ENCODE assay signal across 22 cellular contexts in the genomic region with DNA sequence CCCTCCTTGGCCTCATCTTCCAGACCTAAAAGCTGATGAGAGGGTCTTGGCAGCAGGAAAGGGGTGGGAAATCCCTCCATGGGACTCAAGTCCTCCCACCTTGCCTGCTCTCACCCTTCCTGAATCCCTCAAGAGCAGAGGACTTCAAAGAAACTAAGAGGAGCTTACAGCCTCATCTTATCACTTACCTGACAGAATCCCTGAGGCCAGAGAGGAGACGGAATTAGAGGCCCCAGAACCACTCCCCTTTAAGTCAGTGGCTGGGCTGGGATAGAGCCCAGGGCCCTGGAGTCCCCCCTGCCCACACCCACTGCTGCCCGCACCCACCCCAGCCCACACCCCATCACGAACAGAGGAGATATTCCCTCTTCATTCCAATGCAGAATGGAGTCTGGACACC. TPM values are rescaled to one million over a fixed set of nuclear protein-coding genes. Genes with fewer than 3 reads are reported as not detected.
DNase-seq lines count a peak whose midpoint lies in the region; ATAC-seq and TF ChIP-seq lines count a peak whose summit lies in the region.
"Had no signal": no experiment of that assay in that cellular context is flagged by ENCODE, and none has a peak within 500 bp of the region (broad histone marks: within the 10 kb centered on the region; RNA-seq: fewer than 3 reads in every experiment).

No MANE protein-coding gene starts in this region.

- H3K4me2 ChIP-seq in SK-N-SH = peak overlapping the region; percentile 60; the same call in 1 of the 2 replicates

- H3K9me2 ChIP-seq in SK-N-SH = no peaks in the 10 kb centered on the region

- H3K79me2 ChIP-seq in SK-N-SH (ENCODE audit: insufficient read depth) = peaks cover 11% of the 10 kb centered on the region; the same call in 1 of the 2 replicates

- ATAC-seq in SK-N-SH treated with all-trans-retinoic acid at 6 μM for 48 hours (no peak; the same call in 1 of the 3 replicates), RWPE2 (ENCODE audit: low read depth) (no peak), GM18873 (IDR thresholded peaks at IDR 0.05; ENCODE audit: low FRiP score, unreplicated experiment) (no peak)
- no peak for ATAC-seq in stimulated activated effector memory CD8-positive, alpha-beta T cell treated with anti-CD3 and anti-CD28 coated beads, Interleukin-12 subunit alpha, Interleukin-12 subunit beta, amount 100 ng/mL, for 72 hours
- no peak for ATAC-seq in activated T-cell treated with anti-CD3 and anti-CD28 coated beads, Interleukin-2, amount 50 U/mL, for 4 hours
- ATAC-seq: CD8-positive, alpha-beta T cell; stimulated activated naive CD8-positive, alpha-beta T cell treated with anti-CD3 and anti-CD28 coated beads, Interleukin-15, Interleukin-2, amounts not matched to agents 100 U/mL and 50 U/mL, for 24 hours had no signal

- TF ChIP-seq CTCF in SK-N-SH (IDR thresholded peaks at IDR 0.05) (no peak), RWPE2 (IDR thresholded peaks at IDR 0.05; ENCODE audit: poor library complexity, severe bottlenecking) (no peak), glutamatergic neuron (IDR thresholded peaks at IDR 0.05; ENCODE audit: partially characterized antibody, unreplicated experiment) (no peak)

- no peaks in the 10 kb centered on the region for H3K9me3 ChIP-seq in SK-N-SH
- no peaks in the 10 kb centered on the region for H3K9me3 ChIP-seq in RWPE2 (ENCODE audit: severe bottlenecking)
- H3K9me3 ChIP-seq: breast epithelium, spleen had no signal

- peak overlapping the region; percentile 85 to 91 for H3K27ac ChIP-seq in SK-N-SH (ENCODE audit: low read depth in 2 of 2, low read length in 1 of 2)
- peak overlapping the region; percentile 75 for H3K27ac ChIP-seq in RWPE2 (ENCODE audit: poor library complexity, severe bottlenecking)
- H3K27ac ChIP-seq: 22Rv1 had no signal

- H3K36me3 Mint-ChIP-seq in glutamatergic neuron (ENCODE audit: unreplicated experiment) = peaks cover 5% of the 10 kb centered on the region
- H3K36me3 Mint-ChIP-seq in stimulated activated effector memory CD8-positive, alpha-beta T cell treated with anti-CD3 and anti-CD28 coated beads, Interleukin-12 subunit alpha, Interleukin-12 subunit beta, amount 100 ng/mL, for 72 hours = no peaks in the 10 kb centered on the region
- H3K36me3 Mint-ChIP-seq in activated T-cell treated with anti-CD3 and anti-CD28 coated beads, Interleukin-2, amount 50 U/mL, for 4 hours (ENCODE audit: insufficient read depth) = no peaks in the 10 kb centered on the region
- H3K36me3 Mint-ChIP-seq: CD8-positive, alpha-beta T cell; memory B cell had no signal

- CTCF ChIA-PET in SK-N-SH (lab: Yijun Ruan, JAX) = interaction anchor here (0.8 to 3.2 kb wide), 6 partner anchors 14 to 108 kb away, joined by 3 to 8 read pairs (median 3); no protein-coding TSS in a partner anchor

- H3K27ac Mint-ChIP-seq in glutamatergic neuron (ENCODE audit: unreplicated experiment) = peak overlapping the region; percentile 28
- peak overlapping the region; percentile 76 for H3K27ac Mint-ChIP-seq in stimulated activated effector memory CD8-positive, alpha-beta T cell treated with anti-CD3 and anti-CD28 coated beads, Interleukin-12 subunit alpha, Interleukin-12 subunit beta, amount 100 ng/mL, for 72 hours
- H3K27ac Mint-ChIP-seq: activated naive CD4-positive, alpha-beta T cell treated with anti-CD3 and anti-CD28 coated beads for 36 hours; CD8-positive, alpha-beta T cell; memory B cell had no signal

- H2AFZ ChIP-seq in SK-N-SH (ENCODE audit: low read depth) = no peak overlapping the region

- H3K36me3 ChIP-seq in SK-N-SH (replicated peaks in 1 of 2; ENCODE audit: control insufficient read depth in 1 of 2, insufficient read depth in 2 of 2, low read length in 1 of 2) = no peaks in the 10 kb centered on the region
- H3K36me3 ChIP-seq in RWPE2 (ENCODE audit: low read depth) = no peaks in the 10 kb centered on the region
- H3K36me3 ChIP-seq: breast epithelium, spleen had no signal

- peaks cover 48% of the 10 kb centered on the region for H3K4me1 Mint-ChIP-seq in glutamatergic neuron (ENCODE audit: low read depth, unreplicated experiment)
- H3K4me1 Mint-ChIP-seq in stimulated activated effector memory CD8-positive, alpha-beta T cell treated with anti-CD3 and anti-CD28 coated beads, Interleukin-12 subunit alpha, Interleukin-12 subunit beta, amount 100 ng/mL, for 72 hours = peaks cover 26% of the 10 kb centered on the region
- H3K4me1 Mint-ChIP-seq in activated T-cell treated with anti-CD3 and anti-CD28 coated beads, Interleukin-2, amount 50 U/mL, for 4 hours (ENCODE audit: low read depth) = peaks cover 20% of the 10 kb centered on the region

- peak overlapping the region; percentile 49 for H3K4me3 Mint-ChIP-seq in glutamatergic neuron (ENCODE audit: unreplicated experiment)
- no peak overlapping the region for H3K4me3 Mint-ChIP-seq in stimulated activated effector memory CD8-positive, alpha-beta T cell treated with anti-CD3 and anti-CD28 coated beads, Interleukin-12 subunit alpha, Interleukin-12 subunit beta, amount 100 ng/mL, for 72 hours
- H3K4me3 Mint-ChIP-seq in activated T-cell treated with anti-CD3 and anti-CD28 coated beads, Interleukin-2, amount 50 U/mL, for 4 hours = no peak overlapping the region
- H3K4me3 Mint-ChIP-seq: activated naive CD4-positive, alpha-beta T cell treated with anti-CD3 and anti-CD28 coated beads for 36 hours; CD8-positive, alpha-beta T cell; memory B cell had no signal

- POLR2A ChIA-PET in SK-N-SH (lab: Yijun Ruan, JAX) = interaction anchor here (0.6 kb wide), 1 partner anchor 699 kb away, joined by 4 read pairs; no protein-coding TSS in a partner anchor

- peaks cover 43 to 86% of the 10 kb centered on the region in 2 experiments for H3K4me1 ChIP-seq in SK-N-SH (ENCODE audit: control insufficient read depth in 1 of 2, insufficient read depth in 2 of 2, low read depth in 1 of 2, low read length in 1 of 2)
- H3K4me1 ChIP-seq in RWPE2 (ENCODE audit: insufficient read depth, poor library complexity, severe bottlenecking) = peaks cover 20% of the 10 kb centered on the region
- H3K4me1 ChIP-seq: breast epithelium had no signal

- peaks cover 23% of the 10 kb centered on the region for H3F3A ChIP-seq in SK-N-SH (replicated peaks; ENCODE audit: insufficient read depth)

- peaks cover 10% of the 10 kb centered on the region for H3K27me3 Mint-ChIP-seq in glutamatergic neuron (ENCODE audit: unreplicated experiment)
- H3K27me3 Mint-ChIP-seq in activated T-cell treated with anti-CD3 and anti-CD28 coated beads, Interleukin-2, amount 50 U/mL, for 4 hours (ENCODE audit: low read depth) = no peaks in the 10 kb centered on the region

- no peaks in the 10 kb centered on the region for H4K20me1 ChIP-seq in SK-N-SH (ENCODE audit: insufficient read depth)

- H3K9ac ChIP-seq in SK-N-SH = peak overlapping the region; percentile 71

- H3K9me3 Mint-ChIP-seq in glutamatergic neuron (ENCODE audit: unreplicated experiment) = peaks cover 10% of the 10 kb centered on the region
- no peaks in the 10 kb centered on the region for H3K9me3 Mint-ChIP-seq in stimulated activated effector memory CD8-positive, alpha-beta T cell treated with anti-CD3 and anti-CD28 coated beads, Interleukin-12 subunit alpha, Interleukin-12 subunit beta, amount 100 ng/mL, for 72 hours
- no peaks in the 10 kb centered on the region for H3K9me3 Mint-ChIP-seq in activated T-cell treated with anti-CD3 and anti-CD28 coated beads, Interleukin-2, amount 50 U/mL, for 4 hours
- H3K9me3 Mint-ChIP-seq: activated naive CD4-positive, alpha-beta T cell treated with anti-CD3 and anti-CD28 coated beads for 36 hours; CD8-positive, alpha-beta T cell; memory B cell had no signal

- H3K27me3 ChIP-seq in SK-N-SH (ENCODE audit: insufficient read depth) (no peaks in the 10 kb centered on the region), RWPE2 (ENCODE audit: insufficient read depth, poor library complexity, severe bottlenecking) (no peaks in the 10 kb centered on the region)
- H3K27me3 ChIP-seq: breast epithelium, spleen had no signal

- H3K4me3 ChIP-seq in SK-N-SH (ENCODE audit: low read depth in 2 of 2, low read length in 1 of 2) (no peak overlapping the region), RWPE2 (ENCODE audit: severe bottlenecking) (no peak overlapping the region)
- H3K4me3 ChIP-seq: breast epithelium, spleen had no signal

- TF ChIP-seq RAD21 in SK-N-SH (IDR thresholded peaks at IDR 0.05; ENCODE audit: low read length) = no peak

- no peak for DNase-seq in SK-N-SH
- DNase-seq in RWPE2 (ENCODE audit: low spot score) = no peak
- no peak for DNase-seq in glutamatergic neuron
- DNase-seq in stimulated activated effector memory CD8-positive, alpha-beta T cell treated with anti-CD3 and anti-CD28 coated beads, Interleukin-12 subunit alpha, Interleukin-12 subunit beta, amount 100 ng/mL, for 72 hours (ENCODE audit: low spot score in 2 of 2) = no peak
- no peak for DNase-seq in activated T-cell treated with anti-CD3 and anti-CD28 coated beads, Interleukin-2, amount 50 U/mL, for 4 hours
- DNase-seq in NCI-H526 (lab: John Stamatoyannopoulos, UW) = no peak
- DNase-seq: activated CD8-positive, alpha-beta memory T cell treated with anti-CD3 and anti-CD28 coated beads, Interleukin-2, amount 50 U/mL, for 48 hours; activated naive CD4-positive, alpha-beta T cell treated with anti-CD3 and anti-CD28 coated beads for 36 hours; effector CD8-positive, alpha-beta T cell; foreskin melanocyte; KBM-7; NCI-H345; stimulated activated naive CD8-positive, alpha-beta T cell treated with anti-CD3 and anti-CD28 coated beads, Interleukin-15, Interleukin-2, amounts not matched to agents 100 U/mL and 50 U/mL, for 24 hours; T-helper 1 cell had no signal

- 57% methylated on average over 1 of the region's 3 CpGs for WGBS in SK-N-SH (ENCODE audit: low lambda C conversion rate)

- TF ChIP-seq EP300 in SK-N-SH (IDR thresholded peaks at IDR 0.05; ENCODE audit: borderline replicate concordance in 1 of 2, low read depth in 1 of 2, low read length in 1 of 2) = no peak

TF ChIP-seq in SK-N-SH, 30 proteins besides CTCF, POLR2A, EP300 and RAD21 (continues in another document):
- TF ChIP-seq TCF12 (IDR thresholded peaks at IDR 0.05) = no peak

RNA-seq across cellular contexts. Expression of a gene that starts 15.2 kb away (rescaled TPM):
- polyA plus RNA-seq in SK-N-SH (2012; rRNA removed) = 37.5 and 50.3 TPM in 2 replicates
- 36.5 and 50.1 TPM in 2 replicates for polyA plus RNA-seq in SK-N-SH (2012; cell fraction: cytosol; rRNA removed)
- polyA plus RNA-seq in SK-N-SH (2012; cell fraction: nucleus; rRNA removed) = 52.4 and 60.2 TPM in 2 replicates
- 163 TPM for total RNA-seq in glutamatergic neuron (ENCODE audit: unreplicated experiment)
- total RNA-seq in activated T-cell treated with anti-CD3 and anti-CD28 coated beads, Interleukin-2, amount 50 U/mL, for 4 hours = 1 to 10 TPM in 1 of 3 donors, under 1 TPM in 2; 0.65 to 1.2 (median 0.81) TPM
- total RNA-seq: OCI-LY7 had no signal

RNA-seq across cellular contexts. Expression of a gene that starts 50.6 kb away (rescaled TPM):
- polyA plus RNA-seq in SK-N-SH (2012; rRNA removed) = 19.1 and 20.4 TPM in 2 replicates
- polyA plus RNA-seq in SK-N-SH (2012; cell fraction: cytosol; rRNA removed) = 8.2 and 13.5 TPM in 2 replicates
- polyA plus RNA-seq in SK-N-SH (2012; cell fraction: nucleus; rRNA removed) = 27.9 and 28.2 TPM in 2 replicates
- total RNA-seq in glutamatergic neuron (ENCODE audit: unreplicated experiment) = 19.5 TPM
- 10 to 100 TPM; 14.6 to 17.9 (median 16.4) TPM for total RNA-seq in activated T-cell treated with anti-CD3 and anti-CD28 coated beads, Interleukin-2, amount 50 U/mL, for 4 hours

RNA-seq across cellular contexts. Expression of a gene that starts 53.1 kb away (rescaled TPM):
- 14.0 and 18.4 TPM in 2 replicates for polyA plus RNA-seq in SK-N-SH (2012; rRNA removed)
- polyA plus RNA-seq in SK-N-SH (2012; cell fraction: cytosol; rRNA removed) = 7.9 and 12.9 TPM in 2 replicates
- polyA plus RNA-seq in SK-N-SH (2012; cell fraction: nucleus; rRNA removed) = 48.3 and 66.5 TPM in 2 replicates
- total RNA-seq in glutamatergic neuron (ENCODE audit: unreplicated experiment) = 27.6 TPM
- total RNA-seq in activated T-cell treated with anti-CD3 and anti-CD28 coated beads, Interleukin-2, amount 50 U/mL, for 4 hours = 10 to 100 TPM; 34.9 to 39.1 (median 34.9) TPM

Comparison
In these comparisons a context has a peak if more than half of its experiments do, and no peak if none do; other contexts are left out.
1. RNA of a gene that starts 15.2 kb away (total RNA-seq): 163 TPM in glutamatergic neuron (single experiment); 0.65 to 1.2 TPM in activated T-cell treated with anti-CD3 and anti-CD28 coated beads, Interleukin-2, amount 50 U/mL, for 4 hours; every median in the first group is over 10 times any median in the second.